Comparison of ENCODE assay signal across 23 cellular contexts in genomic region chr7:67452516-67453026, GRCh38.
DNase-seq lines count a peak whose midpoint lies in the region; ATAC-seq, FAIRE-seq and TF ChIP-seq lines count a peak whose summit lies in the region.
"Had no signal": no experiment of that assay in that cellular context is flagged by ENCODE, and none has a peak within 500 bp of the region (broad histone marks: within the 10 kb centered on the region; RNA-seq: fewer than 3 reads in every experiment).

No MANE protein-coding gene starts in this region.

- CTCF ChIA-PET in HepG2 (lab: Yijun Ruan, JAX; ENCODE audit: low intra/inter-chr PET ratio, low total read pairs) = no interaction called here
- CTCF ChIA-PET in H1 (lab: Charles Lee; ENCODE audit: partially characterized antibody) = no interaction called here

- H3K79me2 ChIP-seq in HepG2 (ENCODE audit: insufficient read depth, low read length) = no peaks in the 10 kb centered on the region
- H3K79me2 ChIP-seq in H1 (ENCODE audit: control insufficient read depth in 1 of 2, insufficient read depth in 2 of 2, low read length in 2 of 2) = no peaks in the 10 kb centered on the region; a peak in 1 of 4 replicates

- in situ Hi-C loops in HepG2 (cut with HindIII; ENCODE audit: extremely low pct_ligation_motif_present, low pct_unique_long_range_greater_than_20kb) = no loop called here

- H3K27me3 Mint-ChIP-seq in type B pancreatic cell = peaks cover 17% of the 10 kb centered on the region
- H3K27me3 Mint-ChIP-seq: B cell; CD4-positive, alpha-beta T cell had no signal

- H4K20me1 ChIP-seq in HepG2 (ENCODE audit: insufficient read depth, low read length) = no peaks in the 10 kb centered on the region
- peaks cover 0 to 3% of the 10 kb centered on the region in 2 experiments for H4K20me1 ChIP-seq in H1 (replicated peaks in 1 of 2; ENCODE audit: control insufficient read depth in 1 of 2, insufficient read depth in 2 of 2, low read length in 2 of 2)

- no peak overlapping the region for H2BK12ac ChIP-seq in H1 (ENCODE audit: low read depth, low read length)

- no peak overlapping the region for H2BK120ac ChIP-seq in H1 (replicated peaks; ENCODE audit: low read depth, low read length)

- ATAC-seq in HepG2 = no peak
- no peak for ATAC-seq in right lobe of liver
- no peak for ATAC-seq in sciatic nerve
- ATAC-seq: A549; CD8-positive, alpha-beta T cell had no signal

- H3K27ac ChIP-seq in HepG2 (ENCODE audit: extremely low read length, insufficient read depth, low read length) = no peak overlapping the region
- H3K27ac ChIP-seq in right lobe of liver = no peak overlapping the region
- no peak overlapping the region for H3K27ac ChIP-seq in H1 (ENCODE audit: low read depth, low read length)
- H3K27ac ChIP-seq: 22Rv1; A549; BLaER1 treated with 17β-estradiol and CSF1 and Interleukin-3, amounts not matched to agents 10 nM and 100 nM; C4-2B had no signal

- no peak overlapping the region for H3K27ac Mint-ChIP-seq in type B pancreatic cell
- H3K27ac Mint-ChIP-seq: B cell; CD4-positive, alpha-beta T cell; CD8-positive, alpha-beta T cell had no signal

- H4K5ac ChIP-seq in H1 (ENCODE audit: insufficient read length, low read depth, low read length) = no peak overlapping the region

- peaks cover 43% of the 10 kb centered on the region for H3K4me1 Mint-ChIP-seq in type B pancreatic cell (ENCODE audit: unreplicated experiment)
- H3K4me1 Mint-ChIP-seq: B cell had no signal

- WGBS in HepG2 (ENCODE audit: low lambda C conversion rate) = 66% methylated on average over 6 of the region's 6 CpGs
- WGBS in right lobe of liver (ENCODE audit: insufficient coverage, low coverage, low lambda C conversion rate, missing lambda C conversion rate) = 98% methylated on average over 4 of the region's 6 CpGs
- 85% methylated on average over 6 of the region's 6 CpGs; no CpG with 5 or more reads in 1 of the 2 experiments for WGBS in H1 (ENCODE audit: extremely low coverage in 1 of 2, insufficient coverage in 1 of 2, insufficient read length in 1 of 2, insufficient replicate concordance in 2 of 2, low coverage in 1 of 2, low lambda C conversion rate in 2 of 2, missing lambda C conversion rate in 1 of 2), 2 experiments

- H2BK5ac ChIP-seq in H1 (ENCODE audit: low read depth, low read length) = no peak overlapping the region

- no peak for TF ChIP-seq RAD21 in HepG2 (CRISPR knock-in tag; IDR thresholded peaks at IDR 0.05)
- no peak for TF ChIP-seq RAD21 in H1 (IDR thresholded peaks at IDR 0.05 in 1 of 2, conservative IDR thresholded peaks at IDR 0.05 in 1 of 2; ENCODE audit: low read depth in 2 of 2, low read length in 2 of 2)

- no peak overlapping the region for H3K4ac ChIP-seq in H1 (replicated peaks; ENCODE audit: insufficient read length, low read depth, low read length)

- TF ChIP-seq EP300 in HepG2 (IDR thresholded peaks at IDR 0.05; ENCODE audit: low read depth in 2 of 2, low read length in 2 of 2) (no peak), HepG2 (CRISPR knock-in tag; IDR thresholded peaks at IDR 0.05; ENCODE audit: borderline replicate concordance) (no peak), H1 (IDR thresholded peaks at IDR 0.05; ENCODE audit: borderline replicate concordance in 1 of 2, low read depth in 2 of 2, low read length in 2 of 2) (no peak)

- H3K9me3 ChIP-seq in HepG2 (ENCODE audit: low read length) = no peaks in the 10 kb centered on the region
- H3K9me3 ChIP-seq in right lobe of liver = no peaks in the 10 kb centered on the region
- no peaks in the 10 kb centered on the region for H3K9me3 ChIP-seq in H1 (ENCODE audit: insufficient read depth in 2 of 2, low read depth in 1 of 2, low read length in 1 of 2)
- H3K9me3 ChIP-seq: A549, Caco-2 had no signal

- H3K36me3 Mint-ChIP-seq in type B pancreatic cell = peaks cover 5% of the 10 kb centered on the region
- H3K36me3 Mint-ChIP-seq: CD8-positive, alpha-beta T cell had no signal

- no peak overlapping the region for H3K14ac ChIP-seq in H1 (ENCODE audit: insufficient read length)

- H3K4me3 Mint-ChIP-seq in type B pancreatic cell = peak overlapping the region; percentile 20
- H3K4me3 Mint-ChIP-seq: B cell; CD4-positive, alpha-beta T cell; CD8-positive, alpha-beta T cell had no signal

- no peak overlapping the region for H4K8ac ChIP-seq in H1 (ENCODE audit: extremely low read depth, insufficient read depth, low read length)

- no peaks in the 10 kb centered on the region for H3K36me3 ChIP-seq in HepG2 (replicated peaks in 1 of 2; ENCODE audit: control insufficient read depth in 1 of 2, insufficient read depth in 2 of 2, low read length in 2 of 2)
- no peaks in the 10 kb centered on the region for H3K36me3 ChIP-seq in right lobe of liver
- no peaks in the 10 kb centered on the region for H3K36me3 ChIP-seq in H1 (ENCODE audit: control insufficient read depth in 2 of 4, insufficient read depth in 4 of 4, low read length in 3 of 4)
- H3K36me3 ChIP-seq: BLaER1 treated with 17β-estradiol and CSF1 and Interleukin-3, amounts not matched to agents 10 nM and 100 nM had no signal

- intact Hi-C loops in HepG2 (cut with micrococcal nuclease; ENCODE audit: unreplicated experiment) (no loop called here), right lobe of liver (cut with DNase I) (no loop called here), sciatic nerve (cut with DNase I) (no loop called here)

- H2AK5ac ChIP-seq in H1 (ENCODE audit: low read depth, low read length) = no peak overlapping the region; the same call in 1 of the 2 replicates

- no peaks in the 10 kb centered on the region for H3K79me1 ChIP-seq in H1 (ENCODE audit: low read depth, low read length)

- H3K56ac ChIP-seq in H1 (replicated peaks; ENCODE audit: insufficient read length, low read depth, low read length) = no peak overlapping the region

- DNase-seq in HepG2 (ENCODE audit: low spot score) (no peak), right lobe of liver (no peak), H1 (ENCODE audit: low read depth in 1 of 2, low spot score in 2 of 2) (no peak), type B pancreatic cell (ENCODE audit: extremely low spot score, unreplicated experiment) (no peak), cerebellum (ENCODE audit: low spot score) (no peak), sciatic nerve (ENCODE audit: low spot score) (no peak), GM12892 (ENCODE audit: insufficient read length) (no peak)
- DNase-seq: AML-193; Caco-2; Calu3; CD4-positive, alpha-beta T cell; CD8-positive, alpha-beta T cell; DMS79 treated with DMSO at 0.1 percent for 48 hours; GF-D8 had no signal

- H2AFZ ChIP-seq in HepG2 (ENCODE audit: low read length) = no peak overlapping the region
- H2AFZ ChIP-seq in H1 (ENCODE audit: low read length) = no peak overlapping the region

- BruUV-seq in HepG2 (replicated peaks; lab: Mats Ljungman, UMichigan) = no TSS peak

- peaks cover 6% of the 10 kb centered on the region; the same call in 1 of the 2 replicates for H3K23me2 ChIP-seq in H1 (ENCODE audit: low read depth, low read length)

- peak overlapping the region; percentile 3; the same call in 1 of the 2 replicates for H2BK20ac ChIP-seq in H1 (ENCODE audit: low read length)

- H3K23ac ChIP-seq in H1 (ENCODE audit: insufficient read length) = no peak overlapping the region

- POLR2A ChIA-PET in HepG2 (lab: Yijun Ruan, JAX) (no interaction called here), H1 (lab: Charles Lee; ENCODE audit: partially characterized antibody) (no interaction called here)

- no peaks in the 10 kb centered on the region for H3K9me3 Mint-ChIP-seq in type B pancreatic cell
- H3K9me3 Mint-ChIP-seq: CD8-positive, alpha-beta T cell had no signal

- H3K4me3 ChIP-seq in HepG2 (replicated peaks in 1 of 3; ENCODE audit: insufficient read depth in 1 of 3, low read depth in 2 of 3, low read length in 3 of 3) (no peak overlapping the region), right lobe of liver (no peak overlapping the region), H1 (ENCODE audit: extremely low read depth in 1 of 4, insufficient read depth in 2 of 4, low read depth in 3 of 4, low read length in 4 of 4) (no peak overlapping the region)
- H3K4me3 ChIP-seq: A549; BLaER1 treated with 17β-estradiol and CSF1 and Interleukin-3, amounts not matched to agents 10 nM and 100 nM had no signal

- H3K9ac ChIP-seq in HepG2 (ENCODE audit: insufficient read depth, low read depth, low read length) (no peak overlapping the region), H1 (replicated peaks in 1 of 4; ENCODE audit: extremely low read depth in 1 of 4, low read depth in 3 of 4, low read length in 3 of 4) (no peak overlapping the region)
- H3K9ac ChIP-seq: BLaER1 treated with 17β-estradiol and CSF1 and Interleukin-3, amounts not matched to agents 10 nM and 100 nM had no signal

- H3K4me1 ChIP-seq in HepG2 (ENCODE audit: insufficient read depth, low read length) = no peaks in the 10 kb centered on the region
- H3K4me1 ChIP-seq in right lobe of liver = no peaks in the 10 kb centered on the region
- H3K4me1 ChIP-seq in H1 (replicated peaks in 1 of 4; ENCODE audit: control insufficient read depth in 3 of 4, insufficient read depth in 4 of 4, low read length in 3 of 4) = peaks cover 0 to 4% (median 0%) of the 10 kb centered on the region in 4 experiments; a peak in 1 of 7 replicates
- H3K4me1 ChIP-seq: A549, Caco-2 had no signal

- peaks cover 4 to 5% of the 10 kb centered on the region in 2 experiments; a peak in 2 of 5 replicates for H3K27me3 ChIP-seq in HepG2 (ENCODE audit: control insufficient read depth in 1 of 2, insufficient read depth in 2 of 2, low read length in 2 of 2)
- H3K27me3 ChIP-seq in right lobe of liver = no peaks in the 10 kb centered on the region
- H3K27me3 ChIP-seq in H1 (replicated peaks in 1 of 4; ENCODE audit: control insufficient read depth in 3 of 4, extremely low read depth in 1 of 4, insufficient read depth in 3 of 4, low read length in 3 of 4) = no peaks in the 10 kb centered on the region

- TF ChIP-seq POLR2A in HepG2 (IDR thresholded peaks at IDR 0.05; ENCODE audit: insufficient read depth in 1 of 2, low read depth in 2 of 2, low read length in 2 of 2) = no peak
- TF ChIP-seq POLR2A in right lobe of liver (IDR thresholded peaks at IDR 0.05) = no peak
- TF ChIP-seq POLR2A in H1 (IDR thresholded peaks at IDR 0.05; ENCODE audit: control extremely low read depth in 1 of 2, low read depth in 2 of 2, low read length in 2 of 2) = no peak
- no peak for TF ChIP-seq POLR2A in GM12892 (IDR thresholded peaks at IDR 0.05; ENCODE audit: low read depth, low read length)

- FAIRE-seq in HepG2 (lab: Jason Lieb, UNC) (no peak), H1 (lab: Jason Lieb, UNC) (no peak), GM12892 (lab: Jason Lieb, UNC) (no peak)
- FAIRE-seq: A549, D721Med, G401.6, GM12891, GM18507 had no signal

- H3K4me2 ChIP-seq in HepG2 (ENCODE audit: low read depth, low read length) (no peak overlapping the region), H1 (ENCODE audit: insufficient read depth in 1 of 2, low read depth in 2 of 2, low read length in 2 of 2) (no peak overlapping the region)
- H3K4me2 ChIP-seq: A549 had no signal

- TF ChIP-seq CTCF in HepG2 (CRISPR knock-in tag; IDR thresholded peaks at IDR 0.05) (no peak), right lobe of liver (IDR thresholded peaks at IDR 0.05) (no peak), H1 (IDR thresholded peaks at IDR 0.05; ENCODE audit: control extremely low read depth in 1 of 3, insufficient read depth in 1 of 3, low read depth in 1 of 3, low read length in 3 of 3) (no peak), type B pancreatic cell (conservative IDR thresholded peaks at IDR 0.05) (no peak)

- no peak overlapping the region for H4K91ac ChIP-seq in H1 (replicated peaks; ENCODE audit: insufficient read length, low read length)

- no peak overlapping the region for H3K18ac ChIP-seq in H1 (ENCODE audit: extremely low read depth, low read length)

- no peak overlapping the region for H2BK15ac ChIP-seq in H1 (ENCODE audit: low read length)
